Comparison of ENCODE assay signal across 9 cellular contexts in genomic region chr16:88331989-88332920, GRCh38. TPM values are rescaled to one million over a fixed set of nuclear protein-coding genes. Genes with fewer than 3 reads are reported as not detected.
DNase-seq lines count a peak whose midpoint lies in the region; ATAC-seq and TF ChIP-seq lines count a peak whose summit lies in the region.
"Had no signal": no experiment of that assay in that cellular context is flagged by ENCODE, and none has a peak within 500 bp of the region (broad histone marks: within the 10 kb centered on the region; RNA-seq: fewer than 3 reads in every experiment).

No MANE protein-coding gene starts in this region.

- no peak overlapping the region for H3K27ac Mint-ChIP-seq in CD8-positive, alpha-beta memory T cell
- H3K27ac Mint-ChIP-seq in nephron progenitor cell (no peak overlapping the region), Caco-2 (ENCODE audit: unreplicated experiment) (no peak overlapping the region)

- no peak overlapping the region for H3K4me3 ChIP-seq in CD8-positive, alpha-beta memory T cell (ENCODE audit: low read length)
- no peak overlapping the region for H3K4me3 ChIP-seq in Caco-2 (ENCODE audit: low read depth, low read length)

- peaks cover 0 to 4% (median 0%) of the 10 kb centered on the region in 3 donors for H3K4me1 Mint-ChIP-seq in CD8-positive, alpha-beta memory T cell
- H3K4me1 Mint-ChIP-seq in nephron progenitor cell (peaks cover 18% of the 10 kb centered on the region), Caco-2 (ENCODE audit: low read depth, unreplicated experiment) (no peaks in the 10 kb centered on the region)

- BruUV-seq in Caco-2 (replicated peaks; lab: Mats Ljungman, UMichigan), result no TSS peak

- H3K4me3 Mint-ChIP-seq in CD8-positive, alpha-beta memory T cell, result no peak overlapping the region
- H3K4me3 Mint-ChIP-seq in nephron progenitor cell, result no peak overlapping the region
- no peak overlapping the region for H3K4me3 Mint-ChIP-seq in Caco-2 (ENCODE audit: unreplicated experiment)

- no peaks in the 10 kb centered on the region for H3K36me3 ChIP-seq in CD8-positive, alpha-beta memory T cell (ENCODE audit: insufficient read depth, low read length)
- no peaks in the 10 kb centered on the region for H3K36me3 ChIP-seq in Caco-2 (ENCODE audit: control insufficient read depth, insufficient read depth, low read length)

- DNase-seq in CD8-positive, alpha-beta memory T cell, result no peak
- DNase-seq in RKO (ENCODE audit: low spot score) (peak; percentile 63), fibroblast of gingiva (ENCODE audit: low read depth) (peak; percentile 100), pons (ENCODE audit: low spot score) (peak; percentile 20), nephron progenitor cell (no peak), Caco-2 (no peak)
- no peak for DNase-seq in activated CD4-positive, alpha-beta T cell treated with anti-CD3 and anti-CD28 coated beads, Interleukin-2, amount 50 U/mL, for 48 hours
- DNase-seq: activated gamma-delta T cell treated with Interleukin-2 at 50 U/mL for 16 hours had no signal

- no peaks in the 10 kb centered on the region for H3K36me3 Mint-ChIP-seq in CD8-positive, alpha-beta memory T cell
- no peaks in the 10 kb centered on the region for H3K36me3 Mint-ChIP-seq in nephron progenitor cell (ENCODE audit: low read depth)
- H3K36me3 Mint-ChIP-seq in Caco-2 (ENCODE audit: insufficient read depth, unreplicated experiment), result no peaks in the 10 kb centered on the region

- TF ChIP-seq CTCF in nephron progenitor cell (IDR thresholded peaks at IDR 0.05) (no peak), Caco-2 (IDR thresholded peaks at IDR 0.05; ENCODE audit: insufficient read depth in 1 of 2, low read depth in 1 of 2, low read length in 1 of 2, severe bottlenecking in 1 of 2, unreplicated experiment in 1 of 2) (no peak)

- POLR2A ChIA-PET in CD8-positive, alpha-beta memory T cell (lab: Charles Lee), result no interaction called here
- POLR2A ChIA-PET in Caco-2 (lab: Charles Lee), result no interaction called here

- no peaks in the 10 kb centered on the region for H3K4me1 ChIP-seq in CD8-positive, alpha-beta memory T cell (ENCODE audit: insufficient read depth, low read length)
- H3K4me1 ChIP-seq in Caco-2, result no peaks in the 10 kb centered on the region

- ATAC-seq in HG03521 (IDR thresholded peaks at IDR 0.05; ENCODE audit: unreplicated experiment), result no peak

- H3K9me3 Mint-ChIP-seq in CD8-positive, alpha-beta memory T cell, result no peaks in the 10 kb centered on the region
- H3K9me3 Mint-ChIP-seq in nephron progenitor cell (peaks cover 18% of the 10 kb centered on the region), Caco-2 (ENCODE audit: unreplicated experiment) (peaks cover 21% of the 10 kb centered on the region)

- no peaks in the 10 kb centered on the region for H3K27me3 ChIP-seq in CD8-positive, alpha-beta memory T cell (ENCODE audit: insufficient read depth, low read length, poor library complexity, severe bottlenecking)
- no peaks in the 10 kb centered on the region for H3K27me3 ChIP-seq in Caco-2 (replicated peaks; ENCODE audit: control insufficient read depth, insufficient read depth, low read length)

- intact Hi-C loops in Caco-2 (cut with micrococcal nuclease; ENCODE audit: unreplicated experiment), result no loop called here

- CTCF ChIA-PET in CD8-positive, alpha-beta memory T cell (lab: Charles Lee), result no interaction called here
- CTCF ChIA-PET in Caco-2 (lab: Charles Lee), result no interaction called here

- H3K27ac ChIP-seq in CD8-positive, alpha-beta memory T cell (ENCODE audit: low read depth, low read length), result peak overlapping the region; percentile 64

- H3K9me3 ChIP-seq in CD8-positive, alpha-beta memory T cell (ENCODE audit: low read length), result no peaks in the 10 kb centered on the region
- peaks cover 3% of the 10 kb centered on the region; the same call in 1 of the 2 replicates for H3K9me3 ChIP-seq in Caco-2

- peaks cover 4 to 8% of the 10 kb centered on the region in 2 donors for H3K27me3 Mint-ChIP-seq in CD8-positive, alpha-beta memory T cell
- H3K27me3 Mint-ChIP-seq in nephron progenitor cell (ENCODE audit: low read depth, poor library complexity) (no peaks in the 10 kb centered on the region), Caco-2 (ENCODE audit: insufficient read depth, unreplicated experiment) (no peaks in the 10 kb centered on the region)

RNA-seq across cellular contexts. Expression of gene ZNF469, which starts 50.5 kb away (rescaled TPM):
- total RNA-seq in CD8-positive, alpha-beta memory T cell, result 1 to 10 TPM; 1.5 to 1.7 TPM
- polyA plus RNA-seq in CD8-positive, alpha-beta memory T cell, result 0.23 TPM
- total RNA-seq in Caco-2 (2022), result 0.07 and 0.12 TPM in 2 replicates

Comparison
In these comparisons a context has a peak if more than half of its experiments do, and no peak if none do; other contexts are left out.
1. DNase-seq: peak in RKO (single experiment), fibroblast of gingiva (single experiment) and pons (single experiment); none in CD8-positive, alpha-beta memory T cell (0 of 5), nephron progenitor cell (single experiment), activated CD4-positive, alpha-beta T cell treated with anti-CD3 and anti-CD28 coated beads, Interleukin-2, amount 50 U/mL, for 48 hours (0 of 2) and Caco-2 (0 of 2).